ENCODE assay signal across 9 cellular contexts in the genomic region with DNA sequence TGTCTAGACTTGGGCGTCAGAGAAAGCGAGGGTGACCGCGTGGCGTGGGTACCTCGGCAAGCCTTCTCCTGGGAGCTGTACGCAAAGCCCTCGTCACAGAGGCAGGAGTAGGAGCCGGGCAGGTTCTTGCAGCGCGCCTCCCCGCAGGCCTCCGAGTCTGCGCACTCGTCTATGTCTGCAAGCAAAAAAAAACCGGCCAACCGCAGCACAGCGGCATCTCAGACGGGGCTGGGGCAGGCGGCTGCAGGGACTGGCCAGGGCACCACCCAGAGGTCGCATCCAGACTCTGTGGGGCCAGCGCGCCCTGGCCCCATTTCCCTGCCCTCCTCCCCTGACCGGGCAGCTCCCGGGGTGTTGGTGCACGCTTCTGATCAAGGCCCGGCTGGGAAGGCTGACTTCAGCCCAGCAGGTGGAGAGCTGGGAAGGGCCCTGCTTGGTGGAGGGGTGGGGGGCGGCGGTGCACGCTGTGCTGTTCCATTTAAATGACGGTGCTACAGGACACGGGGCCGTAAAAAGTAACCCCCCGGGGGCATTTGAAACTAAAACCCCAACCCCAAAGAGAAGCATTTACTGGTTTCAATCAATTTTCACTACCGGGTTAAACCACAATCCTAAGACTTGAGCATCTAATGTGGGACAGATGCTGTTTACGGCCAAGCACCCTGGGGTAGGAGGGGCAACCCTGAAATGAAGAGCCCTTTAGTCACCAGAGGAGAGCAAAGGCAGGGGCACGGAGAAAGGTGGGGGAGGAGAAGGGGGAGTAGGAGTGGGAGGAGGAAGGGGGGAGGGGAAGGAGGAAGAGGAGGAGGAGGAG. TPM values are rescaled to one million over a fixed set of nuclear protein-coding genes. Genes with fewer than 3 reads are reported as not detected.
A peak's percentile ranks its signal among the peaks of the same experiment; 100 is the strongest.
DNase-seq lines count a peak whose midpoint lies in the region; ATAC-seq and TF ChIP-seq lines count a peak whose summit lies in the region.
"Had no signal": no experiment of that assay in that cellular context is flagged by ENCODE, and none has a peak within 500 bp of the region (broad histone marks: within the 10 kb centered on the region; RNA-seq: fewer than 3 reads in every experiment).

No MANE protein-coding gene starts in this region.

- H3K4me1 Mint-ChIP-seq in activated naive CD8-positive, alpha-beta T cell treated with anti-CD3 and anti-CD28 coated beads, Interleukin-2, amount 10 ng/mL, durations not matched to agents 7 days and 5 days, result peaks cover 6% of the 10 kb centered on the region
- no peaks in the 10 kb centered on the region for H3K4me1 Mint-ChIP-seq in activated naive CD8-positive, alpha-beta T cell treated with anti-CD3 and anti-CD28 coated beads for 36 hours

- H3K4me3 Mint-ChIP-seq in activated naive CD8-positive, alpha-beta T cell treated with anti-CD3 and anti-CD28 coated beads, Interleukin-2, amount 10 ng/mL, durations not matched to agents 7 days and 5 days, result no peak overlapping the region
- no peak overlapping the region for H3K4me3 Mint-ChIP-seq in activated naive CD8-positive, alpha-beta T cell treated with anti-CD3 and anti-CD28 coated beads for 36 hours

- POLR2A ChIA-PET in activated naive CD8-positive, alpha-beta T cell treated with anti-CD3 and anti-CD28 coated beads, Interleukin-2, amount 10 ng/mL, durations not matched to agents 7 days and 5 days (lab: Charles Lee), result no interaction called here

- TF ChIP-seq CTCF in choroid plexus epithelial cell (conservative IDR thresholded peaks at IDR 0.05; ENCODE audit: low read depth, low read length), result no peak

- DNase-seq in activated naive CD8-positive, alpha-beta T cell treated with anti-CD3 and anti-CD28 coated beads, Interleukin-2, amount 10 ng/mL, durations not matched to agents 7 days and 5 days, result no peak
- no peak for DNase-seq in activated naive CD8-positive, alpha-beta T cell treated with anti-CD3 and anti-CD28 coated beads for 36 hours
- peak; percentile 43 for DNase-seq in NCI-H345 treated with DMSO at 0.1 percent for 48 hours (lab: John Stamatoyannopoulos, UW; ENCODE audit: unreplicated experiment)
- peak; percentile 89 for DNase-seq in choroid plexus epithelial cell (ENCODE audit: low read depth)
- peak; percentile 91 for DNase-seq in smooth muscle cell of the brain vasculature (ENCODE audit: low read depth, low spot score)
- DNase-seq in stimulated activated CD4-positive, alpha-beta T cell treated with anti-CD3 and anti-CD28 coated beads, Interleukin-4, amount 100 ng/mL, for 24 hours, result no peak
- no peak for DNase-seq in HuH-7 (ENCODE audit: low spot score)
- DNase-seq: stimulated activated CD4-positive, alpha-beta T cell treated with anti-CD3 and anti-CD28 coated beads, Interleukin-2, amount 100 ng/mL, for 24 hours had no signal

- no peak overlapping the region for H3K4me3 ChIP-seq in choroid plexus epithelial cell (ENCODE audit: low read depth, low read length)

- H3K27me3 Mint-ChIP-seq in activated naive CD8-positive, alpha-beta T cell treated with anti-CD3 and anti-CD28 coated beads, Interleukin-2, amount 10 ng/mL, durations not matched to agents 7 days and 5 days, result no peaks in the 10 kb centered on the region
- H3K27me3 Mint-ChIP-seq in activated naive CD8-positive, alpha-beta T cell treated with anti-CD3 and anti-CD28 coated beads for 36 hours, result peaks cover 4% of the 10 kb centered on the region

- H3K36me3 Mint-ChIP-seq in activated naive CD8-positive, alpha-beta T cell treated with anti-CD3 and anti-CD28 coated beads, Interleukin-2, amount 10 ng/mL, durations not matched to agents 7 days and 5 days, result no peaks in the 10 kb centered on the region
- no peaks in the 10 kb centered on the region for H3K36me3 Mint-ChIP-seq in activated naive CD8-positive, alpha-beta T cell treated with anti-CD3 and anti-CD28 coated beads for 36 hours

- H3K9me3 Mint-ChIP-seq in activated naive CD8-positive, alpha-beta T cell treated with anti-CD3 and anti-CD28 coated beads, Interleukin-2, amount 10 ng/mL, durations not matched to agents 7 days and 5 days, result no peaks in the 10 kb centered on the region
- H3K9me3 Mint-ChIP-seq in activated naive CD8-positive, alpha-beta T cell treated with anti-CD3 and anti-CD28 coated beads for 36 hours, result no peaks in the 10 kb centered on the region

- H3K27ac Mint-ChIP-seq in activated naive CD8-positive, alpha-beta T cell treated with anti-CD3 and anti-CD28 coated beads, Interleukin-2, amount 10 ng/mL, durations not matched to agents 7 days and 5 days, result peak overlapping the region; percentile 78
- H3K27ac Mint-ChIP-seq in activated naive CD8-positive, alpha-beta T cell treated with anti-CD3 and anti-CD28 coated beads for 36 hours, result no peak overlapping the region

- no peak for ATAC-seq in activated naive CD8-positive, alpha-beta T cell treated with anti-CD3 and anti-CD28 coated beads, Interleukin-2, amount 10 ng/mL, durations not matched to agents 7 days and 5 days (ENCODE audit: low read depth)
- ATAC-seq in HG03095 (IDR thresholded peaks at IDR 0.05; ENCODE audit: unreplicated experiment), result no peak

RNA-seq across cellular contexts. Expression of a gene that starts 28.2 kb away (rescaled TPM):
- 1 to 10 TPM; 2.1 to 2.6 TPM for total RNA-seq in activated naive CD8-positive, alpha-beta T cell treated with anti-CD3 and anti-CD28 coated beads, Interleukin-2, amount 10 ng/mL, durations not matched to agents 7 days and 5 days
- under 1 TPM; 0.16 to 0.27 TPM for total RNA-seq in activated naive CD8-positive, alpha-beta T cell treated with anti-CD3 and anti-CD28 coated beads for 36 hours

Comparison
In these comparisons a context has a peak if more than half of its experiments do, and no peak if none do; other contexts are left out.
1. DNase-seq: peak in NCI-H345 treated with DMSO at 0.1 percent for 48 hours (single experiment), choroid plexus epithelial cell (single experiment) and smooth muscle cell of the brain vasculature (single experiment); none in activated naive CD8-positive, alpha-beta T cell treated with anti-CD3 and anti-CD28 coated beads, Interleukin-2, amount 10 ng/mL, durations not matched to agents 7 days and 5 days (single experiment), activated naive CD8-positive, alpha-beta T cell treated with anti-CD3 and anti-CD28 coated beads for 36 hours (single experiment), stimulated activated CD4-positive, alpha-beta T cell treated with anti-CD3 and anti-CD28 coated beads, Interleukin-4, amount 100 ng/mL, for 24 hours (single experiment) and HuH-7 (single experiment).